ENCODE assay signal across 1 cellular context in the genomic region with DNA sequence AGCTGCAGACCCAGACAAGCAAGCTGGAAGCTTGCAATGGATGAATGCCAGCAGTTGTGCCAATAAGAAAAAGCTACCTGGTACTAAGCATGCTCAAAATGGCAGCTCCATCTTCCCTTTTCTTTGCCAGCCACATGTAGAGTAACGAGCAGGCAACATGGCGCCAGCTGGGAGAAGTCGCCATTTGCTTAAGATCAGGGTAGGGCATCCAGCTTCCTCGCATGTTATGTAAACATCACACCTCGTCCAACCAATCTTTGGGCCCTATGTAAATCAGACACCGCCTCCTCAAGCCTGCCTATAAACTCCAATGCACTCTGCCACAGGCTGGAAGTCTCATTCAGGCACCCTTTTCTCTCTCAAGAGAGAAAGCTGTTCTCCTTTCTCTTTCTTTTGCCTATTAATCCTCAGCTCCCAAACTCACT.
TF ChIP-seq lines count a peak whose summit lies in the region.

No MANE protein-coding gene starts in this region.

TF ChIP-seq in K562, 482 proteins besides CTCF, POLR2A, EP300 and RAD21 (continued from another document and continues in another):
- TF ChIP-seq PRMT5 (CRISPR knock-in tag; IDR thresholded peaks at IDR 0.05) (no peak), POLR2H (tag; IDR thresholded peaks at IDR 0.05; ENCODE audit: low read depth) (peak; percentile 90), CBFA2T3 (IDR thresholded peaks at IDR 0.05) (no peak), CHCHD3 (CRISPR knock-in tag; IDR thresholded peaks at IDR 0.05) (no peak), KDM4B (IDR thresholded peaks at IDR 0.05; ENCODE audit: borderline replicate concordance in 2 of 2, low read depth in 1 of 2) (no peak), MCM5 (IDR thresholded peaks at IDR 0.05; ENCODE audit: low read depth) (no peak), SOX6 (IDR thresholded peaks at IDR 0.05) (no peak), NFRKB (IDR thresholded peaks at IDR 0.05; ENCODE audit: low read depth) (peak; percentile 99), DDX20 (tag; IDR thresholded peaks at IDR 0.05; ENCODE audit: low read depth) (no peak), RFX5 (IDR thresholded peaks at IDR 0.05; ENCODE audit: low read depth, low read length) (no peak), RBFOX2 (IDR thresholded peaks at IDR 0.05; ENCODE audit: low read depth, low read length) (peak; percentile 59), ADNP (tag; IDR thresholded peaks at IDR 0.05) (no peak), L3MBTL2 (IDR thresholded peaks at IDR 0.05) (peak; percentile 93), ZNF717 (CRISPR knock-in tag; IDR thresholded peaks at IDR 0.05) (no peak), CTBP1 (IDR thresholded peaks at IDR 0.05; ENCODE audit: borderline replicate concordance) (peak; percentile 25; the same call in 1 of the 2 replicates), CREB1 (IDR thresholded peaks at IDR 0.05) (peak; percentile 38), CREB1 (CRISPR knock-in tag; IDR thresholded peaks at IDR 0.05) (peak; percentile 39; the same call in 1 of the 2 replicates), ARID2 (IDR thresholded peaks at IDR 0.05) (no peak), NR4A1 (CRISPR knock-in tag; IDR thresholded peaks at IDR 0.05) (no peak), NR4A1 (tag; IDR thresholded peaks at IDR 0.05) (no peak), ZSCAN29 (IDR thresholded peaks at IDR 0.05) (no peak), FOXJ3 (CRISPR knock-in tag; IDR thresholded peaks at IDR 0.05) (no peak)
- TF ChIP-seq, protein P1, sequence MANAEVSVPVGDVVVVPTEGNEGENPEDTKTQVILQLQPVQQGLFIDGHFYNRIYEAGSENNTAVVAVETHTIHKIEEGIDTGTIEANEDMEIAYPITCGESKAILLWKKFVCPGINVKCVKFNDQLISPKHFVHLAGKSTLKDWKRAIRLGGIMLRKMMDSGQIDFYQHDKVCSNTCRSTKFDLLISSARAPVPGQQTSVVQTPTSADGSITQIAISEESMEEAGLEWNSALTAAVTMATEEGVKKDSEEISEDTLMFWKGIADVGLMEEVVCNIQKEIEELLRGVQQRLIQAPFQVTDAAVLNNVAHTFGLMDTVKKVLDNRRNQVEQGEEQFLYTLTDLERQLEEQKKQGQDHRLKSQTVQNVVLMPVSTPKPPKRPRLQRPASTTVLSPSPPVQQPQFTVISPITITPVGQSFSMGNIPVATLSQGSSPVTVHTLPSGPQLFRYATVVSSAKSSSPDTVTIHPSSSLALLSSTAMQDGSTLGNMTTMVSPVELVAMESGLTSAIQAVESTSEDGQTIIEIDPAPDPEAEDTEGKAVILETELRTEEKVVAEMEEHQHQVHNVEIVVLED (CRISPR knock-in tag; IDR thresholded peaks at IDR 0.05): no peak
- TF ChIP-seq, protein P2, sequence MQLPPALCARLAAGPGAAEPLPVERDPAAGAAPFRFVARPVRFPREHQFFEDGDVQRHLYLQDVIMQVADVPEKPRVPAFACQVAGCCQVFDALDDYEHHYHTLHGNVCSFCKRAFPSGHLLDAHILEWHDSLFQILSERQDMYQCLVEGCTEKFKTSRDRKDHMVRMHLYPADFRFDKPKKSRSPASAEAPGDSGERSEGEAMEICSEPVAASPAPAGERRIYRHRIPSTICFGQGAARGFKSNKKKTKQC (CRISPR knock-in tag; IDR thresholded peaks at IDR 0.05): no peak
- TF ChIP-seq, protein P3, sequence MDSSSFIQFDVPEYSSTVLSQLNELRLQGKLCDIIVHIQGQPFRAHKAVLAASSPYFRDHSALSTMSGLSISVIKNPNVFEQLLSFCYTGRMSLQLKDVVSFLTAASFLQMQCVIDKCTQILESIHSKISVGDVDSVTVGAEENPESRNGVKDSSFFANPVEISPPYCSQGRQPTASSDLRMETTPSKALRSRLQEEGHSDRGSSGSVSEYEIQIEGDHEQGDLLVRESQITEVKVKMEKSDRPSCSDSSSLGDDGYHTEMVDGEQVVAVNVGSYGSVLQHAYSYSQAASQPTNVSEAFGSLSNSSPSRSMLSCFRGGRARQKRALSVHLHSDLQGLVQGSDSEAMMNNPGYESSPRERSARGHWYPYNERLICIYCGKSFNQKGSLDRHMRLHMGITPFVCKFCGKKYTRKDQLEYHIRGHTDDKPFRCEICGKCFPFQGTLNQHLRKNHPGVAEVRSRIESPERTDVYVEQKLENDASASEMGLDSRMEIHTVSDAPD (CRISPR knock-in tag; IDR thresholded peaks at IDR 0.05): no peak
- TF ChIP-seq, protein P4, sequence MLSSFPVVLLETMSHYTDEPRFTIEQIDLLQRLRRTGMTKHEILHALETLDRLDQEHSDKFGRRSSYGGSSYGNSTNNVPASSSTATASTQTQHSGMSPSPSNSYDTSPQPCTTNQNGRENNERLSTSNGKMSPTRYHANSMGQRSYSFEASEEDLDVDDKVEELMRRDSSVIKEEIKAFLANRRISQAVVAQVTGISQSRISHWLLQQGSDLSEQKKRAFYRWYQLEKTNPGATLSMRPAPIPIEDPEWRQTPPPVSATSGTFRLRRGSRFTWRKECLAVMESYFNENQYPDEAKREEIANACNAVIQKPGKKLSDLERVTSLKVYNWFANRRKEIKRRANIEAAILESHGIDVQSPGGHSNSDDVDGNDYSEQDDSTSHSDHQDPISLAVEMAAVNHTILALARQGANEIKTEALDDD (IDR thresholded peaks at IDR 0.05): no peak
- TF ChIP-seq, protein P5, sequence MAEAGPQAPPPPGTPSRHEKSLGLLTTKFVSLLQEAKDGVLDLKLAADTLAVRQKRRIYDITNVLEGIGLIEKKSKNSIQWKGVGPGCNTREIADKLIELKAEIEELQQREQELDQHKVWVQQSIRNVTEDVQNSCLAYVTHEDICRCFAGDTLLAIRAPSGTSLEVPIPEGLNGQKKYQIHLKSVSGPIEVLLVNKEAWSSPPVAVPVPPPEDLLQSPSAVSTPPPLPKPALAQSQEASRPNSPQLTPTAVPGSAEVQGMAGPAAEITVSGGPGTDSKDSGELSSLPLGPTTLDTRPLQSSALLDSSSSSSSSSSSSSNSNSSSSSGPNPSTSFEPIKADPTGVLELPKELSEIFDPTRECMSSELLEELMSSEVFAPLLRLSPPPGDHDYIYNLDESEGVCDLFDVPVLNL (CRISPR knock-in tag; IDR thresholded peaks at IDR 0.05; ENCODE audit: low read depth): no peak
- TF ChIP-seq, protein P6, sequence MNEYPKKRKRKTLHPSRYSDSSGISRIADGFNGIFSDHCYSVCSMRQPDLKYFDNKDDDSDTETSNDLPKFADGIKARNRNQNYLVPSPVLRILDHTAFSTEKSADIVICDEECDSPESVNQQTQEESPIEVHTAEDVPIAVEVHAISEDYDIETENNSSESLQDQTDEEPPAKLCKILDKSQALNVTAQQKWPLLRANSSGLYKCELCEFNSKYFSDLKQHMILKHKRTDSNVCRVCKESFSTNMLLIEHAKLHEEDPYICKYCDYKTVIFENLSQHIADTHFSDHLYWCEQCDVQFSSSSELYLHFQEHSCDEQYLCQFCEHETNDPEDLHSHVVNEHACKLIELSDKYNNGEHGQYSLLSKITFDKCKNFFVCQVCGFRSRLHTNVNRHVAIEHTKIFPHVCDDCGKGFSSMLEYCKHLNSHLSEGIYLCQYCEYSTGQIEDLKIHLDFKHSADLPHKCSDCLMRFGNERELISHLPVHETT (CRISPR knock-in tag; conservative IDR thresholded peaks at IDR 0.05 in 1 of 2, IDR thresholded peaks at IDR 0.05 in 1 of 2): no peak
- TF ChIP-seq, protein P7, sequence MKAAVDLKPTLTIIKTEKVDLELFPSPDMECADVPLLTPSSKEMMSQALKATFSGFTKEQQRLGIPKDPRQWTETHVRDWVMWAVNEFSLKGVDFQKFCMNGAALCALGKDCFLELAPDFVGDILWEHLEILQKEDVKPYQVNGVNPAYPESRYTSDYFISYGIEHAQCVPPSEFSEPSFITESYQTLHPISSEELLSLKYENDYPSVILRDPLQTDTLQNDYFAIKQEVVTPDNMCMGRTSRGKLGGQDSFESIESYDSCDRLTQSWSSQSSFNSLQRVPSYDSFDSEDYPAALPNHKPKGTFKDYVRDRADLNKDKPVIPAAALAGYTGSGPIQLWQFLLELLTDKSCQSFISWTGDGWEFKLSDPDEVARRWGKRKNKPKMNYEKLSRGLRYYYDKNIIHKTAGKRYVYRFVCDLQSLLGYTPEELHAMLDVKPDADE (conservative IDR thresholded peaks at IDR 0.05; ENCODE audit: control insufficient read depth, low read depth, low read length): no peak
- TF ChIP-seq, protein P8, sequence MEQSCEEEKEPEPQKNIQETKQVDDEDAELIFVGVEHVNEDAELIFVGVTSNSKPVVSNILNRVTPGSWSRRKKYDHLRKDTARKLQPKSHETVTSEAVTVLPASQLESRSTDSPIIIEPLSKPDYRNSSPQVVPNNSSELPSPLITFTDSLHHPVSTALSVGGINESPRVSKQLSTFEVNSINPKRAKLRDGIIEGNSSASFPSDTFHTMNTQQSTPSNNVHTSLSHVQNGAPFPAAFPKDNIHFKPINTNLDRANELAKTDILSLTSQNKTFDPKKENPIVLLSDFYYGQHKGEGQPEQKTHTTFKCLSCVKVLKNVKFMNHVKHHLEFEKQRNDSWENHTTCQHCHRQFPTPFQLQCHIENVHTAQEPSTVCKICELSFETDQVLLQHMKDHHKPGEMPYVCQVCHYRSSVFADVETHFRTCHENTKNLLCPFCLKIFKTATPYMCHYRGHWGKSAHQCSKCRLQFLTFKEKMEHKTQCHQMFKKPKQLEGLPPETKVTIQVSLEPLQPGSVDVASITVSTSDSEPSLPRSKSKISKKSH (CRISPR knock-in tag; IDR thresholded peaks at IDR 0.05): no peak
- TF ChIP-seq, protein P9, sequence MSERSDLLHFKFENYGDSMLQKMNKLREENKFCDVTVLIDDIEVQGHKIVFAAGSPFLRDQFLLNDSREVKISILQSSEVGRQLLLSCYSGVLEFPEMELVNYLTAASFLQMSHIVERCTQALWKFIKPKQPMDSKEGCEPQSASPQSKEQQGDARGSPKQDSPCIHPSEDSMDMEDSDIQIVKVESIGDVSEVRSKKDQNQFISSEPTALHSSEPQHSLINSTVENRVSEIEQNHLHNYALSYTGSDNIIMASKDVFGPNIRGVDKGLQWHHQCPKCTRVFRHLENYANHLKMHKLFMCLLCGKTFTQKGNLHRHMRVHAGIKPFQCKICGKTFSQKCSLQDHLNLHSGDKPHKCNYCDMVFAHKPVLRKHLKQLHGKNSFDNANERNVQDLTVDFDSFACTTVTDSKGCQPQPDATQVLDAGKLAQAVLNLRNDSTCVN (CRISPR knock-in tag; IDR thresholded peaks at IDR 0.05): no peak
- TF ChIP-seq, protein P10, sequence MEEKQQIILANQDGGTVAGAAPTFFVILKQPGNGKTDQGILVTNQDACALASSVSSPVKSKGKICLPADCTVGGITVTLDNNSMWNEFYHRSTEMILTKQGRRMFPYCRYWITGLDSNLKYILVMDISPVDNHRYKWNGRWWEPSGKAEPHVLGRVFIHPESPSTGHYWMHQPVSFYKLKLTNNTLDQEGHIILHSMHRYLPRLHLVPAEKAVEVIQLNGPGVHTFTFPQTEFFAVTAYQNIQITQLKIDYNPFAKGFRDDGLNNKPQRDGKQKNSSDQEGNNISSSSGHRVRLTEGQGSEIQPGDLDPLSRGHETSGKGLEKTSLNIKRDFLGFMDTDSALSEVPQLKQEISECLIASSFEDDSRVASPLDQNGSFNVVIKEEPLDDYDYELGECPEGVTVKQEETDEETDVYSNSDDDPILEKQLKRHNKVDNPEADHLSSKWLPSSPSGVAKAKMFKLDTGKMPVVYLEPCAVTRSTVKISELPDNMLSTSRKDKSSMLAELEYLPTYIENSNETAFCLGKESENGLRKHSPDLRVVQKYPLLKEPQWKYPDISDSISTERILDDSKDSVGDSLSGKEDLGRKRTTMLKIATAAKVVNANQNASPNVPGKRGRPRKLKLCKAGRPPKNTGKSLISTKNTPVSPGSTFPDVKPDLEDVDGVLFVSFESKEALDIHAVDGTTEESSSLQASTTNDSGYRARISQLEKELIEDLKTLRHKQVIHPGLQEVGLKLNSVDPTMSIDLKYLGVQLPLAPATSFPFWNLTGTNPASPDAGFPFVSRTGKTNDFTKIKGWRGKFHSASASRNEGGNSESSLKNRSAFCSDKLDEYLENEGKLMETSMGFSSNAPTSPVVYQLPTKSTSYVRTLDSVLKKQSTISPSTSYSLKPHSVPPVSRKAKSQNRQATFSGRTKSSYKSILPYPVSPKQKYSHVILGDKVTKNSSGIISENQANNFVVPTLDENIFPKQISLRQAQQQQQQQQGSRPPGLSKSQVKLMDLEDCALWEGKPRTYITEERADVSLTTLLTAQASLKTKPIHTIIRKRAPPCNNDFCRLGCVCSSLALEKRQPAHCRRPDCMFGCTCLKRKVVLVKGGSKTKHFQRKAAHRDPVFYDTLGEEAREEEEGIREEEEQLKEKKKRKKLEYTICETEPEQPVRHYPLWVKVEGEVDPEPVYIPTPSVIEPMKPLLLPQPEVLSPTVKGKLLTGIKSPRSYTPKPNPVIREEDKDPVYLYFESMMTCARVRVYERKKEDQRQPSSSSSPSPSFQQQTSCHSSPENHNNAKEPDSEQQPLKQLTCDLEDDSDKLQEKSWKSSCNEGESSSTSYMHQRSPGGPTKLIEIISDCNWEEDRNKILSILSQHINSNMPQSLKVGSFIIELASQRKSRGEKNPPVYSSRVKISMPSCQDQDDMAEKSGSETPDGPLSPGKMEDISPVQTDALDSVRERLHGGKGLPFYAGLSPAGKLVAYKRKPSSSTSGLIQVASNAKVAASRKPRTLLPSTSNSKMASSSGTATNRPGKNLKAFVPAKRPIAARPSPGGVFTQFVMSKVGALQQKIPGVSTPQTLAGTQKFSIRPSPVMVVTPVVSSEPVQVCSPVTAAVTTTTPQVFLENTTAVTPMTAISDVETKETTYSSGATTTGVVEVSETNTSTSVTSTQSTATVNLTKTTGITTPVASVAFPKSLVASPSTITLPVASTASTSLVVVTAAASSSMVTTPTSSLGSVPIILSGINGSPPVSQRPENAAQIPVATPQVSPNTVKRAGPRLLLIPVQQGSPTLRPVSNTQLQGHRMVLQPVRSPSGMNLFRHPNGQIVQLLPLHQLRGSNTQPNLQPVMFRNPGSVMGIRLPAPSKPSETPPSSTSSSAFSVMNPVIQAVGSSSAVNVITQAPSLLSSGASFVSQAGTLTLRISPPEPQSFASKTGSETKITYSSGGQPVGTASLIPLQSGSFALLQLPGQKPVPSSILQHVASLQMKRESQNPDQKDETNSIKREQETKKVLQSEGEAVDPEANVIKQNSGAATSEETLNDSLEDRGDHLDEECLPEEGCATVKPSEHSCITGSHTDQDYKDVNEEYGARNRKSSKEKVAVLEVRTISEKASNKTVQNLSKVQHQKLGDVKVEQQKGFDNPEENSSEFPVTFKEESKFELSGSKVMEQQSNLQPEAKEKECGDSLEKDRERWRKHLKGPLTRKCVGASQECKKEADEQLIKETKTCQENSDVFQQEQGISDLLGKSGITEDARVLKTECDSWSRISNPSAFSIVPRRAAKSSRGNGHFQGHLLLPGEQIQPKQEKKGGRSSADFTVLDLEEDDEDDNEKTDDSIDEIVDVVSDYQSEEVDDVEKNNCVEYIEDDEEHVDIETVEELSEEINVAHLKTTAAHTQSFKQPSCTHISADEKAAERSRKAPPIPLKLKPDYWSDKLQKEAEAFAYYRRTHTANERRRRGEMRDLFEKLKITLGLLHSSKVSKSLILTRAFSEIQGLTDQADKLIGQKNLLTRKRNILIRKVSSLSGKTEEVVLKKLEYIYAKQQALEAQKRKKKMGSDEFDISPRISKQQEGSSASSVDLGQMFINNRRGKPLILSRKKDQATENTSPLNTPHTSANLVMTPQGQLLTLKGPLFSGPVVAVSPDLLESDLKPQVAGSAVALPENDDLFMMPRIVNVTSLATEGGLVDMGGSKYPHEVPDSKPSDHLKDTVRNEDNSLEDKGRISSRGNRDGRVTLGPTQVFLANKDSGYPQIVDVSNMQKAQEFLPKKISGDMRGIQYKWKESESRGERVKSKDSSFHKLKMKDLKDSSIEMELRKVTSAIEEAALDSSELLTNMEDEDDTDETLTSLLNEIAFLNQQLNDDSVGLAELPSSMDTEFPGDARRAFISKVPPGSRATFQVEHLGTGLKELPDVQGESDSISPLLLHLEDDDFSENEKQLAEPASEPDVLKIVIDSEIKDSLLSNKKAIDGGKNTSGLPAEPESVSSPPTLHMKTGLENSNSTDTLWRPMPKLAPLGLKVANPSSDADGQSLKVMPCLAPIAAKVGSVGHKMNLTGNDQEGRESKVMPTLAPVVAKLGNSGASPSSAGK (IDR thresholded peaks at IDR 0.05): peak; percentile 83
